ENCODE assay signal across 16 cellular contexts in genomic region chr15:90104551-90104950, GRCh38. TPM values are rescaled to one million over a fixed set of nuclear protein-coding genes. Genes with fewer than 3 reads are reported as not detected.
DNase-seq lines count a peak whose midpoint lies in the region; ATAC-seq and TF ChIP-seq lines count a peak whose summit lies in the region.
"Had no signal": no experiment of that assay in that cellular context is flagged by ENCODE, and none has a peak within 500 bp of the region (broad histone marks: within the 10 kb centered on the region; RNA-seq: fewer than 3 reads in every experiment).

No MANE protein-coding gene starts in this region.

- ATAC-seq in gastroesophageal sphincter (no peak), GM18505 (IDR thresholded peaks at IDR 0.05; ENCODE audit: unreplicated experiment) (no peak), T-helper 17 cell (no peak)
- no peak for ATAC-seq in activated naive CD8-positive, alpha-beta T cell treated with anti-CD3 and anti-CD28 coated beads, Interleukin-2, amount 50 U/mL, for 24 hours
- ATAC-seq: naive thymus-derived CD8-positive, alpha-beta T cell; stimulated activated effector memory CD8-positive, alpha-beta T cell treated with anti-CD3 and anti-CD28 coated beads, Interleukin-12 subunit alpha, Interleukin-12 subunit beta, amount 100 ng/mL, for 72 hours had no signal

- no peak overlapping the region for H3K27ac Mint-ChIP-seq in T-helper 17 cell
- H3K27ac Mint-ChIP-seq in activated naive CD8-positive, alpha-beta T cell treated with anti-CD3 and anti-CD28 coated beads, Interleukin-2, amount 50 U/mL, for 24 hours: no peak overlapping the region
- H3K27ac Mint-ChIP-seq: stimulated activated effector memory CD8-positive, alpha-beta T cell treated with anti-CD3 and anti-CD28 coated beads, Interleukin-12 subunit alpha, Interleukin-12 subunit beta, amount 100 ng/mL, for 72 hours had no signal

- H3K79me1 ChIP-seq in neuronal stem cell (ENCODE audit: low read depth, low read length): peaks cover 4% of the 10 kb centered on the region

- TF ChIP-seq EP300 in gastroesophageal sphincter (IDR thresholded peaks at IDR 0.05): no peak

- no peak overlapping the region for H2BK12ac ChIP-seq in neuronal stem cell (ENCODE audit: low read length)

- no peak overlapping the region for H2BK5ac ChIP-seq in neuronal stem cell (ENCODE audit: low read length)

- H3K27me3 Mint-ChIP-seq in T-helper 17 cell: no peaks in the 10 kb centered on the region
- H3K27me3 Mint-ChIP-seq in activated naive CD8-positive, alpha-beta T cell treated with anti-CD3 and anti-CD28 coated beads, Interleukin-2, amount 50 U/mL, for 24 hours: no peaks in the 10 kb centered on the region
- H3K27me3 Mint-ChIP-seq: naive thymus-derived CD8-positive, alpha-beta T cell had no signal

- peak overlapping the region; percentile 48 for H2AK5ac ChIP-seq in neuronal stem cell (ENCODE audit: low read depth, low read length)

- no peak overlapping the region for H3K23ac ChIP-seq in neuronal stem cell (ENCODE audit: low read depth, low read length, poor library complexity)

- no peak overlapping the region for H4K91ac ChIP-seq in neuronal stem cell (ENCODE audit: low read depth, low read length, poor library complexity)

- no peaks in the 10 kb centered on the region for H3K9me3 Mint-ChIP-seq in activated naive CD8-positive, alpha-beta T cell treated with anti-CD3 and anti-CD28 coated beads, Interleukin-2, amount 50 U/mL, for 24 hours
- H3K9me3 Mint-ChIP-seq: naive thymus-derived CD8-positive, alpha-beta T cell; stimulated activated effector memory CD8-positive, alpha-beta T cell treated with anti-CD3 and anti-CD28 coated beads, Interleukin-12 subunit alpha, Interleukin-12 subunit beta, amount 100 ng/mL, for 72 hours had no signal

- peak overlapping the region; percentile 29 for H4K8ac ChIP-seq in neuronal stem cell (ENCODE audit: low read depth, low read length)

- no peaks in the 10 kb centered on the region for H3K36me3 Mint-ChIP-seq in T-helper 17 cell (ENCODE audit: low read depth)
- H3K36me3 Mint-ChIP-seq in activated naive CD8-positive, alpha-beta T cell treated with anti-CD3 and anti-CD28 coated beads, Interleukin-2, amount 50 U/mL, for 24 hours (ENCODE audit: low read depth): peaks cover 2% of the 10 kb centered on the region
- H3K36me3 Mint-ChIP-seq: naive thymus-derived CD8-positive, alpha-beta T cell; stimulated activated effector memory CD8-positive, alpha-beta T cell treated with anti-CD3 and anti-CD28 coated beads, Interleukin-12 subunit alpha, Interleukin-12 subunit beta, amount 100 ng/mL, for 72 hours had no signal

- no peak overlapping the region for H2AFZ ChIP-seq in neuronal stem cell (ENCODE audit: low read length)
- H2AFZ ChIP-seq: GM23248 had no signal

- peak overlapping the region; percentile 46 for H2BK15ac ChIP-seq in neuronal stem cell (ENCODE audit: low read length)

- no peak overlapping the region for H3K4ac ChIP-seq in neuronal stem cell (ENCODE audit: low read length)

- H3K4me2 ChIP-seq in neuronal stem cell (ENCODE audit: insufficient read depth, low read length, poor library complexity, severe bottlenecking): no peak overlapping the region

- H2BK120ac ChIP-seq in neuronal stem cell (ENCODE audit: low read depth, low read length): no peak overlapping the region

- H3K4me3 ChIP-seq in gastroesophageal sphincter (no peak overlapping the region), neuronal stem cell (ENCODE audit: low read length in 2 of 2) (no peak overlapping the region)
- H3K4me3 ChIP-seq: GM23248 had no signal

- 39 to 89% methylated on average over 3 of the region's 4 CpGs for WGBS in gastroesophageal sphincter (ENCODE audit: low coverage in 1 of 2), 2 donors
- no CpG with 5 or more reads among the region's 4 CpGs for WGBS in neuronal stem cell (ENCODE audit: extremely low coverage in 2 of 2, insufficient read length in 2 of 2, insufficient replicate concordance in 1 of 2), 2 donors

- no peak overlapping the region for H3K4me3 Mint-ChIP-seq in T-helper 17 cell
- H3K4me3 Mint-ChIP-seq in activated naive CD8-positive, alpha-beta T cell treated with anti-CD3 and anti-CD28 coated beads, Interleukin-2, amount 50 U/mL, for 24 hours: no peak overlapping the region
- H3K4me3 Mint-ChIP-seq: stimulated activated effector memory CD8-positive, alpha-beta T cell treated with anti-CD3 and anti-CD28 coated beads, Interleukin-12 subunit alpha, Interleukin-12 subunit beta, amount 100 ng/mL, for 72 hours had no signal

- TF ChIP-seq CTCF in 22Rv1 (IDR thresholded peaks at IDR 0.05) (no peak), gastroesophageal sphincter (IDR thresholded peaks at IDR 0.05) (no peak)

- H3K27me3 ChIP-seq in gastroesophageal sphincter (no peaks in the 10 kb centered on the region), neuronal stem cell (ENCODE audit: control insufficient read depth in 3 of 3, insufficient read depth in 3 of 3, low read depth in 1 of 3, low read length in 3 of 3) (peaks cover 0 to 15% (median 4%) of the 10 kb centered on the region in 3 experiments)

- no peak overlapping the region for H3K18ac ChIP-seq in neuronal stem cell (ENCODE audit: low read length)

- H3K14ac ChIP-seq in neuronal stem cell (ENCODE audit: low read length): no peak overlapping the region

- H3K4me1 ChIP-seq in gastroesophageal sphincter (peaks cover 0 to 73% (median 20%) of the 10 kb centered on the region in 3 donors), neuronal stem cell (ENCODE audit: control insufficient read depth in 2 of 2, insufficient read depth in 1 of 2, low read depth in 1 of 2, low read length in 2 of 2) (peaks cover 17 to 27% of the 10 kb centered on the region in 2 donors)

- H3K9ac ChIP-seq in neuronal stem cell (ENCODE audit: low read depth, low read length, poor library complexity): no peak overlapping the region
- H3K9ac ChIP-seq: GM23248 had no signal

- H3K36me3 ChIP-seq in gastroesophageal sphincter (no peaks in the 10 kb centered on the region), neuronal stem cell (replicated peaks in 1 of 2; ENCODE audit: control insufficient read depth in 2 of 2, insufficient read depth in 2 of 2, low read length in 2 of 2) (peaks cover 2 to 8% of the 10 kb centered on the region in 2 donors)

- peaks cover 24% of the 10 kb centered on the region for H3K4me1 Mint-ChIP-seq in T-helper 17 cell
- peaks cover 30% of the 10 kb centered on the region for H3K4me1 Mint-ChIP-seq in activated naive CD8-positive, alpha-beta T cell treated with anti-CD3 and anti-CD28 coated beads, Interleukin-2, amount 50 U/mL, for 24 hours

- H3K9me3 ChIP-seq in gastroesophageal sphincter: no peaks in the 10 kb centered on the region
- H3K9me3 ChIP-seq in neuronal stem cell (replicated peaks in 1 of 2; ENCODE audit: control insufficient read depth in 2 of 2, insufficient read depth in 1 of 2, low read depth in 1 of 2, low read length in 2 of 2): no peaks in the 10 kb centered on the region
- no peaks in the 10 kb centered on the region for H3K9me3 ChIP-seq in T-helper 17 cell (ENCODE audit: control insufficient read depth, low read length, poor library complexity, severe bottlenecking)

- TF ChIP-seq POLR2A in gastroesophageal sphincter (IDR thresholded peaks at IDR 0.05) (no peak), GM18505 (IDR thresholded peaks at IDR 0.05; ENCODE audit: borderline replicate concordance, extremely low read depth, insufficient read depth, insufficient read length) (no peak)

- peak overlapping the region; percentile 35; the same call in 1 of the 2 replicates for H3K27ac ChIP-seq in 22Rv1
- H3K27ac ChIP-seq in gastroesophageal sphincter: peak overlapping the region in 3 of 4 donors; percentile 96 to 100 (median 96)
- no peak overlapping the region for H3K27ac ChIP-seq in neuronal stem cell (replicated peaks; ENCODE audit: low read length)
- H3K27ac ChIP-seq: GM23248 had no signal

- peak; percentile 72 for DNase-seq in HT-29 (ENCODE audit: low spot score)
- no peak for DNase-seq in neuronal stem cell (ENCODE audit: low spot score)
- DNase-seq in T-helper 17 cell: no peak
- no peak for DNase-seq in activated naive CD8-positive, alpha-beta T cell treated with anti-CD3 and anti-CD28 coated beads, Interleukin-2, amount 50 U/mL, for 24 hours
- no peak for DNase-seq in NCI-H524 (lab: John Stamatoyannopoulos, UW)
- DNase-seq: activated CD4-positive, alpha-beta T cell treated with anti-CD3 and anti-CD28 coated beads, Interleukin-2, amount 50 U/mL, for 48 hours; activated T-cell treated with anti-CD3 and anti-CD28 coated beads, Interleukin-2, amount 50 U/mL, for 48 hours; AML-193; GM23248; kidney glomerular epithelial cell; naive thymus-derived CD8-positive, alpha-beta T cell; NCI-H2107 had no signal

RNA-seq across cellular contexts. Expression of gene IDH2, which starts 2.3 kb away (rescaled TPM):
- total RNA-seq in HT-29 (2014; rRNA removed; shearing (Covaris generic)): 177 and 202 TPM in 2 replicates
- total RNA-seq in gastroesophageal sphincter (100 to 1,000 TPM in 3 of 4 donors, 10 to 100 TPM in 1; 45.2 to 289 (median 132) TPM), T-helper 17 cell (10 to 100 TPM; 45.0 to 48.8 TPM)
- 111 TPM for polyA plus RNA-seq in neuronal stem cell (2013, experiment 1 of 2)
- 110 TPM for polyA plus RNA-seq in neuronal stem cell (2013, experiment 2 of 2)
